21 cellular contexts compared by ENCODE assay signal in the genomic region with DNA sequence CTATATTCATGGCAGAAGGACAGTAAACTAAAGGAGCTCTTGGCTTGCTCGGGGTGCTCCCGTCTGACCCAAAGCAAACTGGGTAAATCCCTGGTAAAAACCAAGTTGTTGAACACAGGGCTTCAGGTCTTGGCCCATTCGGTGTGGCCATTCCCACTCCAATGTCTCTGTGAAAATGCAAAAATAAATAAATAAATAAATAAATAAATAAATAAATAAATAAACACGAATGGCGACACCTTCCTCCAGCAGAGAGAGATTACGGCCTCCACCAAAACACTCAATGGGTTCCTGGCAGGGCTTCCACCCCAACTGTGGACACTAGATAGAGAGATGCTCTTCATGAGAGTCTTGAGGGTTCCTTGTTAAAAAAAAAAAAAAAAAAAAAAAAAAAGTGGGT.
"Had no signal": no experiment of that assay in that cellular context is flagged by ENCODE, and none has a peak within 500 bp of the region (broad histone marks: within the 10 kb centered on the region; RNA-seq: fewer than 3 reads in every experiment).

No MANE protein-coding gene starts in this region.

- ATAC-seq: naive thymus-derived CD8-positive, alpha-beta T cell; stimulated activated naive CD8-positive, alpha-beta T cell treated with anti-CD3 and anti-CD28 coated beads, Interleukin-15, Interleukin-2, amounts not matched to agents 100 U/mL and 50 U/mL, for 24 hours had no signal

- H3K9me3 Mint-ChIP-seq: activated B cell treated with CpG ODN at 0.5 μM for 24 hours; activated naive CD4-positive, alpha-beta T cell treated with anti-CD3 and anti-CD28 coated beads, Interleukin-2, amount 10 ng/mL, durations not matched to agents 7 days and 5 days had no signal

- H3K27me3 Mint-ChIP-seq: activated B cell treated with CpG ODN at 0.5 μM for 24 hours; activated naive CD4-positive, alpha-beta T cell treated with anti-CD3 and anti-CD28 coated beads, Interleukin-2, amount 10 ng/mL, durations not matched to agents 7 days and 5 days; dendritic cell treated with granulocyte-macrophage colony-stimulating factor and Interleukin-4, amounts not matched to agents 40 ng/mL and 50 ng/mL, for 4 days had no signal

- H3K36me3 Mint-ChIP-seq: activated naive CD4-positive, alpha-beta T cell treated with anti-CD3 and anti-CD28 coated beads, Interleukin-2, amount 10 ng/mL, durations not matched to agents 7 days and 5 days; naive thymus-derived CD8-positive, alpha-beta T cell had no signal

- H3K4me1 Mint-ChIP-seq: activated B cell treated with CpG ODN at 0.5 μM for 24 hours; activated naive CD4-positive, alpha-beta T cell treated with anti-CD3 and anti-CD28 coated beads, Interleukin-2, amount 10 ng/mL, durations not matched to agents 7 days and 5 days; naive thymus-derived CD8-positive, alpha-beta T cell had no signal

- H3K36me3 ChIP-seq: breast epithelium, esophagus muscularis mucosa, left ventricle myocardium inferior, right atrium auricular region, thoracic aorta, upper lobe of left lung, vagina had no signal

- H3K9me3 ChIP-seq: breast epithelium, esophagus muscularis mucosa, left ventricle myocardium inferior, right atrium auricular region, thoracic aorta, upper lobe of left lung, vagina had no signal

- DNase-seq: activated B cell treated with CpG ODN at 0.5 μM for 24 hours; activated naive CD4-positive, alpha-beta T cell treated with anti-CD3 and anti-CD28 coated beads, Interleukin-2, amount 10 ng/mL, durations not matched to agents 7 days and 5 days; activated T-cell treated with anti-CD3 and anti-CD28 coated beads for 4 hours; amniotic stem cell; central memory CD4-positive, alpha-beta T cell; effector CD4-positive, alpha-beta T cell; foreskin melanocyte; left ventricle myocardium inferior; naive thymus-derived CD8-positive, alpha-beta T cell; occipital lobe; stimulated activated CD4-positive, alpha-beta T cell treated with anti-CD3 and anti-CD28 coated beads, Interleukin-2, amount 100 ng/mL, for 48 hours; stimulated activated naive CD8-positive, alpha-beta T cell treated with anti-CD3 and anti-CD28 coated beads, Interleukin-15, Interleukin-2, amounts not matched to agents 100 U/mL and 50 U/mL, for 24 hours; T-helper 2 cell had no signal

- H3K4me1 ChIP-seq: breast epithelium, left ventricle myocardium inferior, right atrium auricular region, upper lobe of left lung had no signal

- H3K27ac Mint-ChIP-seq: activated B cell treated with CpG ODN at 0.5 μM for 24 hours; activated naive CD4-positive, alpha-beta T cell treated with anti-CD3 and anti-CD28 coated beads, Interleukin-2, amount 10 ng/mL, durations not matched to agents 7 days and 5 days; dendritic cell treated with granulocyte-macrophage colony-stimulating factor and Interleukin-4, amounts not matched to agents 40 ng/mL and 50 ng/mL, for 4 days; naive thymus-derived CD8-positive, alpha-beta T cell had no signal

- H3K27ac ChIP-seq: breast epithelium, esophagus muscularis mucosa, left ventricle myocardium inferior, right atrium auricular region, thoracic aorta, upper lobe of left lung, vagina had no signal

- H3K4me3 ChIP-seq: breast epithelium, esophagus muscularis mucosa, left ventricle myocardium inferior, right atrium auricular region, upper lobe of left lung, vagina had no signal

- H3K4me3 Mint-ChIP-seq: activated B cell treated with CpG ODN at 0.5 μM for 24 hours; activated naive CD4-positive, alpha-beta T cell treated with anti-CD3 and anti-CD28 coated beads, Interleukin-2, amount 10 ng/mL, durations not matched to agents 7 days and 5 days; dendritic cell treated with granulocyte-macrophage colony-stimulating factor and Interleukin-4, amounts not matched to agents 40 ng/mL and 50 ng/mL, for 4 days; naive thymus-derived CD8-positive, alpha-beta T cell; neural crest cell had no signal

- H3K27me3 ChIP-seq: breast epithelium, right atrium auricular region, upper lobe of left lung, vagina had no signal
